Comparison of ENCODE assay signal across 8 cellular contexts in the genomic region with DNA sequence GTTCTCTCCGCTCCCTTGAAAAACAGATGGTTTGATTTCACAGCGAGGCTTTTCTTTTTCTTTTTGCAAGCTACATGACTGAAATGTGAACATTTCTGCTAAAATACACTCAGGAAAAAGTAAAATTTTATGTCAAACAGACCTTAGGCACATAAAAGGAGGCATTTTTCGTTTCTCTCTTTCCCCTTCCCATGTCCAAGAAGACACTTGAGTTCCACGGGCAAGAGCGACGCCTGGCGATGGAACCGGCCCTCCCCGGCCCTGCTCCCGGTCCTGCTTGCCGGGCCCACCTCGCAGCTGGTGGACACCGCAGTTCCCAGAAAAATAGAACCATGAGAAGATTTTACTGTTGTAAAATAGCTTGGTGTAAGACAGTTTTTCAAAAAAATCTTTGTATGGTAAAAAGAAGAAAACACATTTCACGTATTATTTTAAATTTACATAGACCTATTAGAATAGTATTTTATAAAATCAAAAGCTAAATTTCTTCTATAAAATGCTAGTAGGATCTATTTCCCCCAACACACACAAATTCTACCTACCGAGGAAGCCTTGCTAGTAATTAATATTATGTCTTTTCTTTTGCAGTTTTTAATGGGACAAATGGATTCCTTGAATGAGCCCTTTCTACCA. TPM values are rescaled to one million over a fixed set of nuclear protein-coding genes. Genes with fewer than 3 reads are reported as not detected.
DNase-seq lines count a peak whose midpoint lies in the region; ATAC-seq lines count a peak whose summit lies in the region.

No MANE protein-coding gene starts in this region.

- peaks cover 3% of the 10 kb centered on the region for H3K4me1 Mint-ChIP-seq in T-helper 2 cell treated with Interferon-gamma antibody and Interleukin-4, amounts not matched to agents 5 μg/mL and 100 μg/mL, for 36 hours (ENCODE audit: low read depth)

- H3K9me3 Mint-ChIP-seq in T-helper 2 cell treated with Interferon-gamma antibody and Interleukin-4, amounts not matched to agents 5 μg/mL and 100 μg/mL, for 36 hours: no peaks in the 10 kb centered on the region

- H3K4me3 Mint-ChIP-seq in T-helper 2 cell treated with Interferon-gamma antibody and Interleukin-4, amounts not matched to agents 5 μg/mL and 100 μg/mL, for 36 hours: peak overlapping the region; percentile 77

- DNase-seq in HT1080 (ENCODE audit: low read depth) (peak; percentile 51), iPS-NIHi11 (ENCODE audit: low spot score) (peak; percentile 75), skeletal muscle cell (ENCODE audit: low read depth) (peak; percentile 28), GDM1 (lab: John Stamatoyannopoulos, UW) (no peak)
- DNase-seq in T-helper 2 cell treated with Interferon-gamma antibody and Interleukin-4, amounts not matched to agents 5 μg/mL and 100 μg/mL, for 36 hours (ENCODE audit: low spot score): peak; percentile 44
- peak; percentile 9 for DNase-seq in central memory CD4-positive, alpha-beta T cell

- H3K4me3 ChIP-seq in BLaER1 (peak overlapping the region; percentile 61), skeletal muscle cell (ENCODE audit: low read depth, low read length) (peak overlapping the region; percentile 48)

- peak overlapping the region; percentile 92 for H3K4me2 ChIP-seq in BLaER1

- H3K27me3 ChIP-seq in BLaER1: peaks cover 72% of the 10 kb centered on the region

- ATAC-seq in HG03045 (IDR thresholded peaks at IDR 0.05; ENCODE audit: unreplicated experiment): no peak

- H3K36me3 Mint-ChIP-seq in T-helper 2 cell treated with Interferon-gamma antibody and Interleukin-4, amounts not matched to agents 5 μg/mL and 100 μg/mL, for 36 hours (ENCODE audit: low read depth): peaks cover 4% of the 10 kb centered on the region

- no peaks in the 10 kb centered on the region; the same call in 1 of the 2 replicates for H3K9me3 ChIP-seq in BLaER1

- no peak overlapping the region for H3K9ac ChIP-seq in BLaER1

- H3K27ac Mint-ChIP-seq in T-helper 2 cell treated with Interferon-gamma antibody and Interleukin-4, amounts not matched to agents 5 μg/mL and 100 μg/mL, for 36 hours: no peak overlapping the region

- H3K27ac ChIP-seq in BLaER1: no peak overlapping the region

- H3K4me1 ChIP-seq in BLaER1: peaks cover 25% of the 10 kb centered on the region

- H4K20me1 ChIP-seq in BLaER1: peaks cover 38% of the 10 kb centered on the region

- H3K27me3 Mint-ChIP-seq in T-helper 2 cell treated with Interferon-gamma antibody and Interleukin-4, amounts not matched to agents 5 μg/mL and 100 μg/mL, for 36 hours (ENCODE audit: low read depth): peaks cover 41% of the 10 kb centered on the region

- H3K36me3 ChIP-seq in BLaER1: no peaks in the 10 kb centered on the region

RNA-seq across cellular contexts. Expression of gene ALKAL2, which starts 2.3 kb away (rescaled TPM):
- not detected in 2 replicates for total RNA-seq in HT1080 (2014; rRNA removed; shearing (Covaris generic))
- not detected in 2 replicates for polyA plus RNA-seq in HT1080 (2015; cell fraction: cytosol; rRNA removed)
- polyA plus RNA-seq in HT1080 (2015; cell fraction: nucleus; rRNA removed): not detected in 2 replicates

RNA-seq across cellular contexts. Expression of gene ACP1, which starts 25.5 kb away (rescaled TPM):
- 114 and 122 TPM in 2 replicates for total RNA-seq in HT1080 (2014; rRNA removed; shearing (Covaris generic))
- polyA plus RNA-seq in HT1080 (2015; cell fraction: cytosol; rRNA removed): 107 and 112 TPM in 2 replicates
- polyA plus RNA-seq in HT1080 (2015; cell fraction: nucleus; rRNA removed): 83.8 and 87.9 TPM in 2 replicates

RNA-seq across cellular contexts. Expression of gene SH3YL1, which starts 26.4 kb away (rescaled TPM):
- 2.6 and 3.9 TPM in 2 replicates for total RNA-seq in HT1080 (2014; rRNA removed; shearing (Covaris generic))
- 9.6 and 13.4 TPM in 2 replicates for polyA plus RNA-seq in HT1080 (2015; cell fraction: cytosol; rRNA removed)
- polyA plus RNA-seq in HT1080 (2015; cell fraction: nucleus; rRNA removed): 29.8 and 32.2 TPM in 2 replicates
